Comparison of ENCODE assay signal across 12 cellular contexts in the genomic region with DNA sequence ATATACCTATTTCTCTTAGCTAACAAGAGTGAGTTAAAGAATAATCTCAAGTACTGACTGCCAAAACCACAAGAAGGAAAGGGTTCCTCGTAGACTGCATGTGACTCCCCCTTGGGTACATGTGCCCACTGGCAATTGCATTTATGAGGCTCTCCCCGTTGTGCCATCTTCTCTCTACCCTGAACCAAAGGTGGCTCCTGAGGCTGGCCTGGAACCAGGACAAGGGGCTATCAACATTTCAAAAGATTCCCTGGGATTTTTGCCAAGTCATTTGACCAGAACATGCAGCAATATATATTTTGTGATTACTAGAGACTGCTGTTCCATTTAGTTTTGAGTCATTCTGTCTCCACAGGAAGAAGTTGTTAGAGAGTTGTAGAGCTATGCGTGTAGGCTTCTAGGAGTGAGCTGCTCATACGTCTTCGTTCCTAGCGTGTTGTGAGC. TPM values are rescaled to one million over a fixed set of nuclear protein-coding genes. Genes with fewer than 3 reads are reported as not detected.
DNase-seq lines count a peak whose midpoint lies in the region; ATAC-seq lines count a peak whose summit lies in the region.
"Had no signal": no experiment of that assay in that cellular context is flagged by ENCODE, and none has a peak within 500 bp of the region (broad histone marks: within the 10 kb centered on the region; RNA-seq: fewer than 3 reads in every experiment).

No MANE protein-coding gene starts in this region.

- H3K9me3 ChIP-seq in adipocyte (ENCODE audit: control insufficient read depth, low read length) (no peaks in the 10 kb centered on the region), neuronal stem cell (replicated peaks in 1 of 2; ENCODE audit: control insufficient read depth in 2 of 2, insufficient read depth in 1 of 2, low read depth in 1 of 2, low read length in 2 of 2) (no peaks in the 10 kb centered on the region)

- WGBS in neuronal stem cell (ENCODE audit: extremely low coverage in 2 of 2, insufficient read length in 2 of 2, insufficient replicate concordance in 1 of 2), 2 donors: no CpG with 5 or more reads among the region's 6 CpGs

- no peaks in the 10 kb centered on the region for H3K9me3 Mint-ChIP-seq in activated CD4-positive, alpha-beta T cell treated with anti-CD3 and anti-CD28 coated beads, Interleukin-2, amount 10 ng/mL, durations not matched to agents 24 days and 14 days
- H3K9me3 Mint-ChIP-seq: activated B cell treated with CpG ODN at 0.5 μM for 24 hours had no signal

- no peak overlapping the region for H3K4ac ChIP-seq in neuronal stem cell (ENCODE audit: low read length)

- H2AK5ac ChIP-seq in neuronal stem cell (ENCODE audit: low read depth, low read length): no peak overlapping the region

- DNase-seq in NCI-H2171 treated with DMSO at 0.1 percent for 48 hours (lab: John Stamatoyannopoulos, UW): peak; percentile 34
- DNase-seq in NCI-H2171 (lab: John Stamatoyannopoulos, UW): no peak
- DNase-seq in adipocyte (ENCODE audit: low read depth): peak; percentile 48
- DNase-seq in renal cortical epithelial cell (ENCODE audit: low read depth): peak; percentile 98
- no peak for DNase-seq in DMS53 (lab: John Stamatoyannopoulos, UW)
- no peak for DNase-seq in activated CD4-positive, alpha-beta T cell treated with anti-CD3 and anti-CD28 coated beads, Interleukin-2, amount 10 ng/mL, durations not matched to agents 24 days and 14 days
- DNase-seq in neuronal stem cell (ENCODE audit: low spot score): no peak
- DNase-seq: activated B cell treated with CpG ODN at 0.5 μM for 24 hours, amygdala, hypothalamus, NCI-H524 treated with DMSO at 0.1 percent for 48 hours had no signal

- H3K36me3 ChIP-seq in adipocyte (ENCODE audit: control insufficient read depth, insufficient read depth, low read length, severe bottlenecking) (no peaks in the 10 kb centered on the region), neuronal stem cell (replicated peaks in 1 of 2; ENCODE audit: control insufficient read depth in 2 of 2, insufficient read depth in 2 of 2, low read length in 2 of 2) (no peaks in the 10 kb centered on the region)

- H3K18ac ChIP-seq in neuronal stem cell (ENCODE audit: low read length): no peak overlapping the region

- H2AFZ ChIP-seq in neuronal stem cell (ENCODE audit: low read length): no peak overlapping the region

- peaks cover 11% of the 10 kb centered on the region for H3K4me1 Mint-ChIP-seq in activated CD4-positive, alpha-beta T cell treated with anti-CD3 and anti-CD28 coated beads, Interleukin-2, amount 10 ng/mL, durations not matched to agents 24 days and 14 days
- H3K4me1 Mint-ChIP-seq: activated B cell treated with CpG ODN at 0.5 μM for 24 hours had no signal

- no peak overlapping the region for H3K4me2 ChIP-seq in neuronal stem cell (ENCODE audit: insufficient read depth, low read length, poor library complexity, severe bottlenecking)

- no peak overlapping the region for H3K4me3 Mint-ChIP-seq in activated CD4-positive, alpha-beta T cell treated with anti-CD3 and anti-CD28 coated beads, Interleukin-2, amount 10 ng/mL, durations not matched to agents 24 days and 14 days
- H3K4me3 Mint-ChIP-seq: activated B cell treated with CpG ODN at 0.5 μM for 24 hours had no signal

- intact Hi-C loops in activated CD4-positive, alpha-beta T cell treated with anti-CD3 and anti-CD28 coated beads, Interleukin-2, amount 10 ng/mL, durations not matched to agents 24 days and 14 days (cut with micrococcal nuclease): no loop called here

- no peaks in the 10 kb centered on the region for H3K79me1 ChIP-seq in neuronal stem cell (ENCODE audit: low read depth, low read length)

- no peak overlapping the region for H3K14ac ChIP-seq in neuronal stem cell (ENCODE audit: low read length)

- no peak overlapping the region for H4K91ac ChIP-seq in neuronal stem cell (ENCODE audit: low read depth, low read length, poor library complexity)

- H2BK15ac ChIP-seq in neuronal stem cell (ENCODE audit: low read length): no peak overlapping the region

- no peak overlapping the region for H3K23ac ChIP-seq in neuronal stem cell (ENCODE audit: low read depth, low read length, poor library complexity)

- peaks cover 60% of the 10 kb centered on the region for H3K27me3 Mint-ChIP-seq in activated CD4-positive, alpha-beta T cell treated with anti-CD3 and anti-CD28 coated beads, Interleukin-2, amount 10 ng/mL, durations not matched to agents 24 days and 14 days

- no peak overlapping the region for H2BK5ac ChIP-seq in neuronal stem cell (ENCODE audit: low read length)

- no peak overlapping the region for H3K27ac Mint-ChIP-seq in activated CD4-positive, alpha-beta T cell treated with anti-CD3 and anti-CD28 coated beads, Interleukin-2, amount 10 ng/mL, durations not matched to agents 24 days and 14 days
- H3K27ac Mint-ChIP-seq: activated B cell treated with CpG ODN at 0.5 μM for 24 hours had no signal

- ATAC-seq in HG03066 (IDR thresholded peaks at IDR 0.05; ENCODE audit: low read depth, unreplicated experiment): peak; percentile 60

- H3K4me3 ChIP-seq in adipocyte (ENCODE audit: low read length) (no peak overlapping the region), neuronal stem cell (ENCODE audit: low read length in 2 of 2) (no peak overlapping the region)

- no peak overlapping the region for H3K27ac ChIP-seq in neuronal stem cell (replicated peaks; ENCODE audit: low read length)

- peaks cover 7% of the 10 kb centered on the region for H3K27me3 ChIP-seq in adipocyte (replicated peaks; ENCODE audit: control insufficient read depth, insufficient read depth, low read length)
- peaks cover 0 to 6% (median 0%) of the 10 kb centered on the region in 3 experiments for H3K27me3 ChIP-seq in neuronal stem cell (ENCODE audit: control insufficient read depth in 3 of 3, insufficient read depth in 3 of 3, low read depth in 1 of 3, low read length in 3 of 3)

- H3K4me1 ChIP-seq in adipocyte (ENCODE audit: control insufficient read depth, insufficient read depth, low read length): peaks cover 9% of the 10 kb centered on the region
- H3K4me1 ChIP-seq in neuronal stem cell (ENCODE audit: control insufficient read depth in 2 of 2, insufficient read depth in 1 of 2, low read depth in 1 of 2, low read length in 2 of 2): peaks cover 0 to 13% of the 10 kb centered on the region in 2 donors

- H4K8ac ChIP-seq in neuronal stem cell (ENCODE audit: low read depth, low read length): no peak overlapping the region

- no peak overlapping the region for H2BK120ac ChIP-seq in neuronal stem cell (ENCODE audit: low read depth, low read length)

- H3K9ac ChIP-seq in adipocyte (ENCODE audit: low read length): no peak overlapping the region
- H3K9ac ChIP-seq in neuronal stem cell (ENCODE audit: low read depth, low read length, poor library complexity): no peak overlapping the region

- H2BK12ac ChIP-seq in neuronal stem cell (ENCODE audit: low read length): no peak overlapping the region

- no peaks in the 10 kb centered on the region for H3K36me3 Mint-ChIP-seq in activated CD4-positive, alpha-beta T cell treated with anti-CD3 and anti-CD28 coated beads, Interleukin-2, amount 10 ng/mL, durations not matched to agents 24 days and 14 days (ENCODE audit: low read depth)

RNA-seq across cellular contexts. Expression of a gene that starts 45.8 kb away (rescaled TPM):
- 70.9 and 246 TPM in 2 replicates for total RNA-seq in renal cortical epithelial cell
- total RNA-seq in activated CD4-positive, alpha-beta T cell treated with anti-CD3 and anti-CD28 coated beads, Interleukin-2, amount 10 ng/mL, durations not matched to agents 24 days and 14 days: not detected in 2 replicates
- polyA plus RNA-seq in neuronal stem cell (2013, experiment 1 of 2): 0.20 TPM
- polyA plus RNA-seq in neuronal stem cell (2013, experiment 2 of 2): 0.22 TPM
- total RNA-seq: activated B cell treated with CpG ODN at 0.5 μM for 24 hours had no signal

Comparison
In these comparisons a context has a peak if more than half of its experiments do, and no peak if none do; other contexts are left out.
1. DNase-seq: peak in NCI-H2171 treated with DMSO at 0.1 percent for 48 hours (single experiment), adipocyte (single experiment) and renal cortical epithelial cell (single experiment); none in NCI-H2171 (single experiment), DMS53 (single experiment), activated CD4-positive, alpha-beta T cell treated with anti-CD3 and anti-CD28 coated beads, Interleukin-2, amount 10 ng/mL, durations not matched to agents 24 days and 14 days (single experiment) and neuronal stem cell (single experiment).
2. RNA of a gene that starts 45.8 kb away (total RNA-seq): 70.9 to 246 TPM in renal cortical epithelial cell; not detected in activated CD4-positive, alpha-beta T cell treated with anti-CD3 and anti-CD28 coated beads, Interleukin-2, amount 10 ng/mL, durations not matched to agents 24 days and 14 days; every median in the first group is over 10 times any median in the second.